ENCODE assay signal across 23 cellular contexts in genomic region chr9:24616858-24617257, GRCh38.
DNase-seq lines count a peak whose midpoint lies in the region; ATAC-seq and TF ChIP-seq lines count a peak whose summit lies in the region.
"Had no signal": no experiment of that assay in that cellular context is flagged by ENCODE, and none has a peak within 500 bp of the region (broad histone marks: within the 10 kb centered on the region; RNA-seq: fewer than 3 reads in every experiment).

No MANE protein-coding gene starts in this region.

- TF ChIP-seq CTCF in epithelial cell of esophagus (IDR thresholded peaks at IDR 0.05; ENCODE audit: insufficient read depth, low read depth, low read length, missing control alignments) = peak; percentile 24
- TF ChIP-seq CTCF in dorsolateral prefrontal cortex (IDR thresholded peaks at IDR 0.05 in 54 of 56, conservative IDR thresholded peaks at IDR 0.05 in 2 of 56; ENCODE audit: low read depth in 1 of 56, partially characterized antibody in 56 of 56) = no peak

- intact Hi-C loops in dorsolateral prefrontal cortex (cut with DNase I) = no loop called here

- no peak overlapping the region for H3K27ac Mint-ChIP-seq in activated CD4-positive, alpha-beta memory T cell treated with anti-CD3 and anti-CD28 coated beads, Interleukin-2, amount 10 ng/mL, durations not matched to agents 7 days and 5 days
- H3K27ac Mint-ChIP-seq: activated CD4-positive, alpha-beta T cell treated with anti-CD3 and anti-CD28 coated beads, Interleukin-2, amount 10 ng/mL, durations not matched to agents 24 days and 14 days; activated naive CD8-positive, alpha-beta T cell treated with anti-CD3 and anti-CD28 coated beads, Interleukin-2, amount 50 U/mL, for 24 hours; CD8-positive, alpha-beta T cell; stimulated activated naive CD8-positive, alpha-beta T cell treated with anti-CD3 and anti-CD28 coated beads, Interleukin-15, Interleukin-2, amounts not matched to agents 100 ng/mL and 50 ng/mL, for 24 hours; T-helper 2 cell treated with Interferon-gamma antibody and Interleukin-4, amounts not matched to agents 5 μg/mL and 100 μg/mL, for 36 hours had no signal

- no peak overlapping the region for H3K4me3 Mint-ChIP-seq in activated CD4-positive, alpha-beta memory T cell treated with anti-CD3 and anti-CD28 coated beads, Interleukin-2, amount 10 ng/mL, durations not matched to agents 7 days and 5 days
- H3K4me3 Mint-ChIP-seq: activated CD4-positive, alpha-beta T cell treated with anti-CD3 and anti-CD28 coated beads, Interleukin-2, amount 10 ng/mL, durations not matched to agents 24 days and 14 days; activated naive CD8-positive, alpha-beta T cell treated with anti-CD3 and anti-CD28 coated beads, Interleukin-2, amount 50 U/mL, for 24 hours; activated T-cell treated with anti-CD3 and anti-CD28 coated beads, Interleukin-2, amount 50 U/mL, for 4 hours; CD8-positive, alpha-beta T cell; stimulated activated naive CD8-positive, alpha-beta T cell treated with anti-CD3 and anti-CD28 coated beads, Interleukin-15, Interleukin-2, amounts not matched to agents 100 ng/mL and 50 ng/mL, for 24 hours; T-helper 2 cell treated with Interferon-gamma antibody and Interleukin-4, amounts not matched to agents 5 μg/mL and 100 μg/mL, for 36 hours had no signal

- H3K4me3 ChIP-seq in epithelial cell of esophagus (ENCODE audit: low read length) = no peak overlapping the region
- no peak overlapping the region for H3K4me3 ChIP-seq in dorsolateral prefrontal cortex
- H3K4me3 ChIP-seq: K562, ovary, skin epidermis, vagina had no signal

- H3K27ac ChIP-seq in dorsolateral prefrontal cortex = no peak overlapping the region
- H3K27ac ChIP-seq: ovary, skin epidermis, vagina had no signal

- peaks cover 11% of the 10 kb centered on the region for H3K9me3 Mint-ChIP-seq in activated CD4-positive, alpha-beta memory T cell treated with anti-CD3 and anti-CD28 coated beads, Interleukin-2, amount 10 ng/mL, durations not matched to agents 7 days and 5 days

- POLR2A ChIA-PET in activated CD4-positive, alpha-beta memory T cell treated with anti-CD3 and anti-CD28 coated beads, Interleukin-2, amount 10 ng/mL, durations not matched to agents 7 days and 5 days (lab: Charles Lee) = no interaction called here

- DNase-seq in SHP77 (lab: John Stamatoyannopoulos, UW) = peak; percentile 15 to 26
- no peak for DNase-seq in SHP77 treated with DMSO at 0.1 percent for 48 hours (lab: John Stamatoyannopoulos, UW)
- peak; percentile 83 for DNase-seq in NCI-H69 (lab: John Stamatoyannopoulos, UW)
- DNase-seq in epithelial cell of esophagus (ENCODE audit: low read depth) = peak; percentile 17
- no peak for DNase-seq in dorsolateral prefrontal cortex
- DNase-seq in amniotic stem cell (lab: John Stamatoyannopoulos, UW) = no peak
- no peak for DNase-seq in activated CD4-positive, alpha-beta memory T cell treated with anti-CD3 and anti-CD28 coated beads, Interleukin-2, amount 10 ng/mL, durations not matched to agents 7 days and 5 days
- DNase-seq: activated CD4-positive, alpha-beta T cell treated with anti-CD3 and anti-CD28 coated beads, Interleukin-2, amount 10 ng/mL, durations not matched to agents 24 days and 14 days; activated naive CD8-positive, alpha-beta T cell treated with anti-CD3 and anti-CD28 coated beads, Interleukin-2, amount 50 U/mL, for 24 hours; activated T-cell treated with anti-CD3 and anti-CD28 coated beads, Interleukin-2, amount 50 U/mL, for 4 hours; CD8-positive, alpha-beta T cell; GF-D8; NCI-H1105 treated with DMSO at 0.1 percent for 48 hours; NCI-H2029 treated with DMSO at 0.1 percent for 48 hours; NCI-H446; ovary; retina had no signal

- no peak for ATAC-seq in GM21423 (IDR thresholded peaks at IDR 0.05; ENCODE audit: unreplicated experiment)
- ATAC-seq: activated naive CD8-positive, alpha-beta T cell treated with anti-CD3 and anti-CD28 coated beads, Interleukin-2, amount 50 U/mL, for 24 hours; activated T-cell treated with anti-CD3 and anti-CD28 coated beads, Interleukin-2, amount 50 U/mL, for 4 hours; CD8-positive, alpha-beta T cell; K562 had no signal

- no peaks in the 10 kb centered on the region for H3K27me3 Mint-ChIP-seq in activated CD4-positive, alpha-beta memory T cell treated with anti-CD3 and anti-CD28 coated beads, Interleukin-2, amount 10 ng/mL, durations not matched to agents 7 days and 5 days
- H3K27me3 Mint-ChIP-seq: activated CD4-positive, alpha-beta T cell treated with anti-CD3 and anti-CD28 coated beads, Interleukin-2, amount 10 ng/mL, durations not matched to agents 24 days and 14 days; activated naive CD8-positive, alpha-beta T cell treated with anti-CD3 and anti-CD28 coated beads, Interleukin-2, amount 50 U/mL, for 24 hours; stimulated activated naive CD8-positive, alpha-beta T cell treated with anti-CD3 and anti-CD28 coated beads, Interleukin-15, Interleukin-2, amounts not matched to agents 100 ng/mL and 50 ng/mL, for 24 hours had no signal

- no peaks in the 10 kb centered on the region for H3K4me1 Mint-ChIP-seq in activated CD4-positive, alpha-beta memory T cell treated with anti-CD3 and anti-CD28 coated beads, Interleukin-2, amount 10 ng/mL, durations not matched to agents 7 days and 5 days
- H3K4me1 Mint-ChIP-seq: activated CD4-positive, alpha-beta T cell treated with anti-CD3 and anti-CD28 coated beads, Interleukin-2, amount 10 ng/mL, durations not matched to agents 24 days and 14 days; activated naive CD8-positive, alpha-beta T cell treated with anti-CD3 and anti-CD28 coated beads, Interleukin-2, amount 50 U/mL, for 24 hours had no signal

- H3K36me3 Mint-ChIP-seq in activated CD4-positive, alpha-beta memory T cell treated with anti-CD3 and anti-CD28 coated beads, Interleukin-2, amount 10 ng/mL, durations not matched to agents 7 days and 5 days (ENCODE audit: low read depth) = no peaks in the 10 kb centered on the region
- H3K36me3 Mint-ChIP-seq: CD8-positive, alpha-beta T cell had no signal

- CTCF ChIA-PET in activated CD4-positive, alpha-beta memory T cell treated with anti-CD3 and anti-CD28 coated beads, Interleukin-2, amount 10 ng/mL, durations not matched to agents 7 days and 5 days (lab: Charles Lee) = no interaction called here

- peaks cover 0 to 2% (median 0%) of the 10 kb centered on the region in 45 donors for H3K27me3 ChIP-seq in dorsolateral prefrontal cortex
- H3K27me3 ChIP-seq: ovary, vagina had no signal

Comparison
In these comparisons a context has a peak if more than half of its experiments do, and no peak if none do; other contexts are left out.
1. DNase-seq: peak in SHP77 (2 of 2), NCI-H69 (single experiment) and epithelial cell of esophagus (single experiment); none in SHP77 treated with DMSO at 0.1 percent for 48 hours (single experiment), dorsolateral prefrontal cortex (0 of 10), amniotic stem cell (single experiment) and activated CD4-positive, alpha-beta memory T cell treated with anti-CD3 and anti-CD28 coated beads, Interleukin-2, amount 10 ng/mL, durations not matched to agents 7 days and 5 days (single experiment).